Comparison of ENCODE assay signal across 3 cellular contexts in the genomic region with DNA sequence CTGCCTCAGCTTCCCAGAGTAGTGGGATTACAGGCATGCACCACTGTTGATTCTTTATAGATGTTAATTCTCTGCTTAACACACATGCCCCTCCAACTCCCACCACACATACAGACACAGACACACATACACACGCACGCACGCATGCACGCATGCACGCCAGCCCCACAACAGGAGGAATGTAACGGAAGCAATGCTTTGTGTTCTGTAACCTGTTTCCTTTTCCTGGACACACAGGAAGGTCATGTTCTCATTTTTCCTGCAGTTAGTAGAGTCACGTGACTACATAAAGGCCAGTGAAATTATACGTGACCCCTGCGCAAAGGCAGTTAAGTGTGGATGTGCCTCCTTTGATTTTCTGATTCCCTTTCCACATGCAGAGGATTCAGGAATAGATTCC. TPM values are rescaled to one million over a fixed set of nuclear protein-coding genes. Genes with fewer than 3 reads are reported as not detected.
"Had no signal": no experiment of that assay in that cellular context is flagged by ENCODE, and none has a peak within 500 bp of the region (broad histone marks: within the 10 kb centered on the region; RNA-seq: fewer than 3 reads in every experiment).

No MANE protein-coding gene starts in this region.

RNA-seq across cellular contexts. Expression of a gene that starts 49.6 kb away (rescaled TPM):
- total RNA-seq: mononuclear cell, natural killer cell, skeletal muscle tissue had no signal
